In the genomic region with DNA sequence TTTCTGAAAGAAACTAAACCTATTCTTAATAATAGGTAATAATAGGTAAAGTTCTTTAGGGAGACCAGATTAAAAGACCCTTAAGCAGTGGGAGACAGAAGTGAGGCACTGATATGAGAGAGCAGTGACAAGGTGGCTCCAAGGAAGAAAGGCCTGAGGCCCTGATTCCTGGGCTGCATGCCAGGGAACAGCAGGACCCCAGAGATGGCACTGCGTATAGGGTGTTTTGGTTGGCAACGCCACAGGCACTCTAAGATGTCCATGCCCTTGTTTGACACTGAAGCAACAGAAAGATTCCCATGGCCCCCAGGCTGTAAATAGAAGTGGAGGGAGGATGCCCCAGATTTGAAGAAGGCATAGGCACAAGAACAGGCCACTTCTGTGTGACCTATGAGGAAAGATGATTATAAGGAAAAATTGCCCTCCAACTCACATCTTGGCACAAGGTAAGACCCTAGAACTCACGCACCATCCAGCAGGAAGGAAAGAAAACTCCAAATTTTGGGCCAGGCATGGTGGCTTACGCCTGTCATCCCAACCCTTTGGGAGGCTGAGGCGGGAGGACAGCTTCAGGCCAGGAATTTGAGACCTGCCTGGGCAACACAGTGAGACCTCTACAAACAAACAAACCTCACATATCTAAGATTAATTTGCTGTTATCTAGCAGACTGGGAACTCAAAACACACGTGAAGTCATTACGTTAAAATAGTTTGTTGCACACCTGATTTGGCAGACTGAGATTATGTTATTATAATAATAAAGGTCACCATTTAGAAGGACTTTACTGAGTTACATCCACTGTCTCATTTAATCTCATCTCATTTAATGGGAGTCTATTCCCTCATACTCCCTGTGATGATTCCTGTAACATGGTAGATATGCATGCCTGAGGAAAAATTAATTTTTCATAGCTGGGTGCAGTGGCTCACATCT, we compare ENCODE assay signal across 19 cellular contexts. TPM values are rescaled to one million over a fixed set of nuclear protein-coding genes. Genes with fewer than 3 reads are reported as not detected.
DNase-seq lines count a peak whose midpoint lies in the region; ATAC-seq and TF ChIP-seq lines count a peak whose summit lies in the region.
"Had no signal": no experiment of that assay in that cellular context is flagged by ENCODE, and none has a peak within 500 bp of the region (broad histone marks: within the 10 kb centered on the region; RNA-seq: fewer than 3 reads in every experiment).

No MANE protein-coding gene starts in this region.

- H3K36me3 ChIP-seq in left lung = no peaks in the 10 kb centered on the region

- H3K27me3 Mint-ChIP-seq in chondrocyte (ENCODE audit: low read depth) = no peaks in the 10 kb centered on the region
- H3K27me3 Mint-ChIP-seq: memory B cell had no signal

- H3K27ac ChIP-seq in left lung = no peak overlapping the region
- H3K27ac ChIP-seq: BLaER1 treated with 17β-estradiol and CSF1 and Interleukin-3, amounts not matched to agents 10 nM and 100 nM; coronary artery; HL-60 had no signal

- peak overlapping the region; percentile 53 for H3K27ac Mint-ChIP-seq in chondrocyte (ENCODE audit: unreplicated experiment)
- H3K27ac Mint-ChIP-seq: activated CD8-positive, alpha-beta T cell treated with anti-CD3 and anti-CD28 coated beads, Interleukin-2, amount 10 ng/mL, durations not matched to agents 7 days and 5 days; immature natural killer cell; memory B cell had no signal

- peaks cover 0 to 3% of the 10 kb centered on the region in 2 donors for H3K9me3 ChIP-seq in left lung

- no peak overlapping the region for H3K4me3 Mint-ChIP-seq in chondrocyte (ENCODE audit: unreplicated experiment)
- H3K4me3 Mint-ChIP-seq: activated CD8-positive, alpha-beta T cell treated with anti-CD3 and anti-CD28 coated beads, Interleukin-2, amount 10 ng/mL, durations not matched to agents 7 days and 5 days; immature natural killer cell; memory B cell had no signal

- TF ChIP-seq CTCF in chondrocyte (IDR thresholded peaks at IDR 0.05) (no peak), left lung (IDR thresholded peaks at IDR 0.05) (no peak)

- peak; percentile 41 for DNase-seq in Daoy (ENCODE audit: low read depth)
- DNase-seq in NCI-H128 (lab: John Stamatoyannopoulos, UW; ENCODE audit: unreplicated experiment) = peak; percentile 71
- peak; percentile 57 for DNase-seq in NCI-H460 (ENCODE audit: extremely low read depth, low read depth)
- no peak for DNase-seq in chondrocyte (ENCODE audit: low spot score)
- DNase-seq in left lung = no peak
- DNase-seq in islet precursor cell = no peak
- DNase-seq in NK-92 (lab: John Stamatoyannopoulos, UW; ENCODE audit: unreplicated experiment) = no peak
- DNase-seq: activated CD8-positive, alpha-beta T cell treated with anti-CD3 and anti-CD28 coated beads, Interleukin-2, amount 10 ng/mL, durations not matched to agents 7 days and 5 days; activated effector memory CD4-positive, alpha-beta T cell treated with Interleukin-2 at 50 U/mL for 16 hours; DND-41; immature natural killer cell; KBM-7; NCI-H2029; PC-3; retina had no signal

- H3K27me3 ChIP-seq in left lung = no peaks in the 10 kb centered on the region
- H3K27me3 ChIP-seq: BLaER1 treated with 17β-estradiol and CSF1 and Interleukin-3, amounts not matched to agents 10 nM and 100 nM had no signal

- peaks cover 0 to 7% of the 10 kb centered on the region in 2 donors for H3K4me1 ChIP-seq in left lung

- intact Hi-C loops in left lung (cut with DNase I) = no loop called here

- H3K36me3 Mint-ChIP-seq in chondrocyte (ENCODE audit: low read depth) = no peaks in the 10 kb centered on the region

- H3K4me3 ChIP-seq in left lung = no peak overlapping the region
- H3K4me3 ChIP-seq: BLaER1 treated with 17β-estradiol and CSF1 and Interleukin-3, amounts not matched to agents 10 nM and 100 nM; coronary artery had no signal

- H3K9me3 Mint-ChIP-seq in chondrocyte (ENCODE audit: low read depth) = peaks cover 6% of the 10 kb centered on the region

- ATAC-seq in left lung = no peak
- ATAC-seq: activated CD8-positive, alpha-beta T cell treated with anti-CD3 and anti-CD28 coated beads, Interleukin-2, amount 10 ng/mL, durations not matched to agents 7 days and 5 days; PC-3 had no signal

- peaks cover 17% of the 10 kb centered on the region for H3K4me1 Mint-ChIP-seq in chondrocyte (ENCODE audit: low read depth)
- H3K4me1 Mint-ChIP-seq: immature natural killer cell had no signal

RNA-seq across cellular contexts. Expression of gene BLM, which starts 10.5 kb away (rescaled TPM):
- 23.5 and 24.8 TPM in 2 replicates for total RNA-seq in Daoy (2014; rRNA removed; shearing (Covaris generic))
- total RNA-seq in NCI-H460 (2014; rRNA removed; shearing (Covaris generic)) = 9.9 and 10.6 TPM in 2 replicates
- polyA plus RNA-seq in NCI-H460 (2014; cell fraction: nucleus; rRNA removed) = 9.5 and 17.8 TPM in 2 replicates
- total RNA-seq in chondrocyte (2.3 to 4.1 TPM (median 3.5 TPM) in 3 replicates), left lung (1 to 10 TPM; 3.7 to 4.4 TPM)

Comparison
In these comparisons a context has a peak if more than half of its experiments do, and no peak if none do; other contexts are left out.
1. DNase-seq: peak in Daoy (single experiment), NCI-H128 (single experiment) and NCI-H460 (single experiment); none in chondrocyte (single experiment), left lung (0 of 2), islet precursor cell (single experiment) and NK-92 (single experiment).